Comparison of ENCODE assay signal across 8 cellular contexts in genomic region chr15:58212909-58213526, GRCh38.
DNase-seq lines count a peak whose midpoint lies in the region; ATAC-seq and TF ChIP-seq lines count a peak whose summit lies in the region.

No MANE protein-coding gene starts in this region.

- no peak overlapping the region for H3K18ac ChIP-seq in neuronal stem cell (ENCODE audit: low read length)

- CTCF ChIA-PET in CD4-positive, alpha-beta T cell (lab: Charles Lee) = interaction anchor here (0.5 kb wide), 1 partner anchor 337 kb away, joined by 3 read pairs; no protein-coding TSS in a partner anchor

- H3K9ac ChIP-seq in endodermal cell (ENCODE audit: extremely low read depth, low read length, poor library complexity, severe bottlenecking) (no peak overlapping the region), neuronal stem cell (ENCODE audit: low read depth, low read length, poor library complexity) (no peak overlapping the region)

- no peak overlapping the region for H3K27ac Mint-ChIP-seq in endodermal cell
- H3K27ac Mint-ChIP-seq in CD4-positive, alpha-beta T cell = no peak overlapping the region

- no peak overlapping the region for H2BK5ac ChIP-seq in neuronal stem cell (ENCODE audit: low read length)

- POLR2A ChIA-PET in CD4-positive, alpha-beta T cell (lab: Charles Lee) = no interaction called here

- H3K9me3 ChIP-seq in endodermal cell (ENCODE audit: control insufficient read depth, low read length) (no peaks in the 10 kb centered on the region), neuronal stem cell (replicated peaks in 1 of 2; ENCODE audit: control insufficient read depth in 2 of 2, insufficient read depth in 1 of 2, low read depth in 1 of 2, low read length in 2 of 2) (no peaks in the 10 kb centered on the region)
- no peaks in the 10 kb centered on the region for H3K9me3 ChIP-seq in CD4-positive, alpha-beta T cell (ENCODE audit: control insufficient read depth, low read length)

- peaks cover 4% of the 10 kb centered on the region for H3K4me1 ChIP-seq in endodermal cell (ENCODE audit: control insufficient read depth, insufficient read depth, low read length)
- H3K4me1 ChIP-seq in neuronal stem cell (ENCODE audit: control insufficient read depth in 2 of 2, insufficient read depth in 1 of 2, low read depth in 1 of 2, low read length in 2 of 2) = peaks cover 0 to 1% of the 10 kb centered on the region in 2 donors

- no peaks in the 10 kb centered on the region for H3K27me3 ChIP-seq in endodermal cell (ENCODE audit: control insufficient read depth, insufficient read depth, low read length, poor library complexity, severe bottlenecking)
- no peaks in the 10 kb centered on the region for H3K27me3 ChIP-seq in neuronal stem cell (ENCODE audit: control insufficient read depth in 3 of 3, insufficient read depth in 3 of 3, low read depth in 1 of 3, low read length in 3 of 3)
- no peaks in the 10 kb centered on the region for H3K27me3 ChIP-seq in CD4-positive, alpha-beta T cell (ENCODE audit: control insufficient read depth, insufficient read depth, low read length)

- no peak overlapping the region for H4K91ac ChIP-seq in neuronal stem cell (ENCODE audit: low read depth, low read length, poor library complexity)

- no peak overlapping the region for H3K23ac ChIP-seq in neuronal stem cell (ENCODE audit: low read depth, low read length, poor library complexity)

- H2BK15ac ChIP-seq in neuronal stem cell (ENCODE audit: low read length) = no peak overlapping the region

- intact Hi-C loops in CD4-positive, alpha-beta T cell (cut with DNase I, micrococcal nuclease) = no loop called here

- H3K27me3 Mint-ChIP-seq in endodermal cell (ENCODE audit: insufficient read depth) = no peaks in the 10 kb centered on the region
- H3K27me3 Mint-ChIP-seq in CD4-positive, alpha-beta T cell = no peaks in the 10 kb centered on the region

- no peak overlapping the region for H4K8ac ChIP-seq in neuronal stem cell (ENCODE audit: low read depth, low read length)

- no peak overlapping the region for H3K4ac ChIP-seq in neuronal stem cell (ENCODE audit: low read length)

- no peak for ATAC-seq in CD4-positive, alpha-beta T cell (ENCODE audit: poor library complexity)
- ATAC-seq in HG03139 (IDR thresholded peaks at IDR 0.05; ENCODE audit: unreplicated experiment) (no peak), GM21717 (IDR thresholded peaks at IDR 0.05; ENCODE audit: unreplicated experiment) (no peak)

- DNase-seq in NCI-H82 (lab: John Stamatoyannopoulos, UW) (peak; percentile 76), NCI-H82 treated with DMSO at 0.1 percent for 48 hours (lab: John Stamatoyannopoulos, UW; ENCODE audit: unreplicated experiment) (no peak), NCI-H524 treated with DMSO at 0.1 percent for 48 hours (lab: John Stamatoyannopoulos, UW) (peak; percentile 30), endodermal cell (no peak), neuronal stem cell (ENCODE audit: low spot score) (no peak)
- DNase-seq in CD4-positive, alpha-beta T cell = no peak

- no peaks in the 10 kb centered on the region for H3K9me3 Mint-ChIP-seq in endodermal cell
- no peaks in the 10 kb centered on the region for H3K9me3 Mint-ChIP-seq in CD4-positive, alpha-beta T cell

- H3K36me3 ChIP-seq in endodermal cell (ENCODE audit: control insufficient read depth, insufficient read depth, low read length) (no peaks in the 10 kb centered on the region), neuronal stem cell (replicated peaks in 1 of 2; ENCODE audit: control insufficient read depth in 2 of 2, insufficient read depth in 2 of 2, low read length in 2 of 2) (no peaks in the 10 kb centered on the region)

- no peak overlapping the region for H3K4me2 ChIP-seq in neuronal stem cell (ENCODE audit: insufficient read depth, low read length, poor library complexity, severe bottlenecking)

- no peaks in the 10 kb centered on the region for H3K4me1 Mint-ChIP-seq in endodermal cell
- no peaks in the 10 kb centered on the region for H3K4me1 Mint-ChIP-seq in CD4-positive, alpha-beta T cell (ENCODE audit: low read depth)

- no peak overlapping the region for H2AK5ac ChIP-seq in neuronal stem cell (ENCODE audit: low read depth, low read length)

- H2AFZ ChIP-seq in neuronal stem cell (ENCODE audit: low read length) = peak overlapping the region; percentile 57

- peak; percentile 82 for TF ChIP-seq CTCF in endodermal cell (conservative IDR thresholded peaks at IDR 0.05)
- TF ChIP-seq CTCF in CD4-positive, alpha-beta T cell (IDR thresholded peaks at IDR 0.05) = no peak

- no peak overlapping the region for H3K14ac ChIP-seq in neuronal stem cell (ENCODE audit: low read length)

- WGBS in endodermal cell (ENCODE audit: insufficient coverage in 1 of 2, insufficient read length in 1 of 2), 2 experiments = 90 to 98% methylated on average over 5 to 7 of the region's 7 CpGs
- WGBS in neuronal stem cell (ENCODE audit: extremely low coverage in 2 of 2, insufficient read length in 2 of 2, insufficient replicate concordance in 1 of 2), 2 donors = no CpG with 5 or more reads among the region's 7 CpGs

- no peak overlapping the region for H2BK12ac ChIP-seq in neuronal stem cell (ENCODE audit: low read length)

- no peak overlapping the region for H3K27ac ChIP-seq in endodermal cell (ENCODE audit: low read depth, low read length)
- H3K27ac ChIP-seq in neuronal stem cell (replicated peaks; ENCODE audit: low read length) = no peak overlapping the region
- no peak overlapping the region for H3K27ac ChIP-seq in CD4-positive, alpha-beta T cell (ENCODE audit: low read depth, low read length)

- H3K4me3 ChIP-seq in endodermal cell (ENCODE audit: low read length) (no peak overlapping the region), neuronal stem cell (ENCODE audit: low read length in 2 of 2) (no peak overlapping the region)

- no peaks in the 10 kb centered on the region for H3K36me3 Mint-ChIP-seq in endodermal cell (ENCODE audit: low read depth)
- H3K36me3 Mint-ChIP-seq in CD4-positive, alpha-beta T cell (ENCODE audit: low read depth) = no peaks in the 10 kb centered on the region

- H2BK120ac ChIP-seq in neuronal stem cell (ENCODE audit: low read depth, low read length) = no peak overlapping the region

- no peak overlapping the region for H3K4me3 Mint-ChIP-seq in endodermal cell
- no peak overlapping the region for H3K4me3 Mint-ChIP-seq in CD4-positive, alpha-beta T cell

- no peaks in the 10 kb centered on the region for H3K79me1 ChIP-seq in neuronal stem cell (ENCODE audit: low read depth, low read length)

Comparison
In these comparisons a context has a peak if more than half of its experiments do, and no peak if none do; other contexts are left out.
1. DNase-seq: peak in NCI-H82 (single experiment) and NCI-H524 treated with DMSO at 0.1 percent for 48 hours (single experiment); none in NCI-H82 treated with DMSO at 0.1 percent for 48 hours (single experiment), endodermal cell (single experiment), neuronal stem cell (single experiment) and CD4-positive, alpha-beta T cell (0 of 10).